In genomic region chr6:31396422-31397152, GRCh38 we compare ENCODE assay signal across 8 cellular contexts. TPM values are rescaled to one million over a fixed set of nuclear protein-coding genes. Genes with fewer than 3 reads are reported as not detected.
DNase-seq lines count a peak whose midpoint lies in the region; ATAC-seq and TF ChIP-seq lines count a peak whose summit lies in the region.

No MANE protein-coding gene starts in this region.

- H3K4me1 Mint-ChIP-seq in endodermal cell = peaks cover 15% of the 10 kb centered on the region

- WGBS in endodermal cell (ENCODE audit: insufficient coverage in 1 of 2, insufficient read length in 1 of 2), 2 experiments = 26 to 60% methylated on average over 4 to 11 of the region's 11 CpGs

- H3K27me3 ChIP-seq in endodermal cell (ENCODE audit: control insufficient read depth, insufficient read depth, low read length, poor library complexity, severe bottlenecking) = peaks cover 22% of the 10 kb centered on the region

- no peaks in the 10 kb centered on the region for H3K36me3 ChIP-seq in endodermal cell (ENCODE audit: control insufficient read depth, insufficient read depth, low read length)

- peak overlapping the region; percentile 49 for H3K4me3 ChIP-seq in endodermal cell (ENCODE audit: low read length)

- H3K27me3 Mint-ChIP-seq in endodermal cell (ENCODE audit: insufficient read depth) = peaks cover 21% of the 10 kb centered on the region

- H3K9ac ChIP-seq in endodermal cell (ENCODE audit: extremely low read depth, low read length, poor library complexity, severe bottlenecking) = no peak overlapping the region

- H3K36me3 Mint-ChIP-seq in endodermal cell (ENCODE audit: low read depth) = peaks cover 5% of the 10 kb centered on the region

- no peak overlapping the region for H3K4me3 Mint-ChIP-seq in endodermal cell

- DNase-seq in COR-L47 (lab: John Stamatoyannopoulos, UW) = peak; percentile 57
- peak; percentile 45 for DNase-seq in NOMO-1 treated with dmso at 0.1 percent for 144 hours (lab: John Stamatoyannopoulos, UW; ENCODE audit: unreplicated experiment)
- peak; percentile 56 to 81 (median 60) for DNase-seq in activated CD8-positive, alpha-beta memory T cell treated with anti-CD3 and anti-CD28 coated beads for 48 hours (ENCODE audit: low read depth in 2 of 3, low spot score in 2 of 3)
- DNase-seq in endodermal cell = peak; percentile 94
- DNase-seq in middle frontal gyrus (ENCODE audit: extremely low spot score, low spot score) = peak; percentile 66
- DNase-seq in stimulated activated CD8-positive, alpha-beta memory T cell treated with anti-CD3 and anti-CD28 coated beads, Interleukin-4, amount 100 ng/mL, for 4 hours (ENCODE audit: low read depth in 2 of 2, low spot score in 1 of 2) = peak; percentile 62 to 90

- peaks cover 26% of the 10 kb centered on the region for H3K9me3 Mint-ChIP-seq in endodermal cell

- no peaks in the 10 kb centered on the region for H3K4me1 ChIP-seq in endodermal cell (ENCODE audit: control insufficient read depth, insufficient read depth, low read length)

- ATAC-seq in HG03342 (IDR thresholded peaks at IDR 0.05; ENCODE audit: unreplicated experiment) (peak; percentile 37), GM21423 (IDR thresholded peaks at IDR 0.05; ENCODE audit: unreplicated experiment) (no peak)

- peaks cover 33% of the 10 kb centered on the region for H3K9me3 ChIP-seq in endodermal cell (ENCODE audit: control insufficient read depth, low read length)

- no peak overlapping the region for H3K27ac ChIP-seq in endodermal cell (ENCODE audit: low read depth, low read length)

- TF ChIP-seq CTCF in endodermal cell (conservative IDR thresholded peaks at IDR 0.05) = peak; percentile 79

- H3K27ac Mint-ChIP-seq in endodermal cell = no peak overlapping the region

RNA-seq across cellular contexts. Expression of gene MICA, which starts 6.8 kb away (rescaled TPM):
- total RNA-seq in endodermal cell = 10 to 100 TPM; 12.5 to 13.7 TPM
- 19.4 TPM for polyA plus RNA-seq in endodermal cell (2013, experiment 1 of 2)
- polyA plus RNA-seq in endodermal cell (2013, experiment 2 of 2) = 20.5 TPM

RNA-seq across cellular contexts. Expression of gene HLA-B, which starts 39.6 kb away (rescaled TPM):
- 1,000 to 10,000 TPM in 1 of 2 donors, 100 to 1,000 TPM in 1; 194 to 1,067 TPM for total RNA-seq in endodermal cell
- 75.8 TPM for polyA plus RNA-seq in endodermal cell (2013, experiment 1 of 2)
- 63.2 TPM for polyA plus RNA-seq in endodermal cell (2013, experiment 2 of 2)
